11 cellular contexts compared by ENCODE assay signal in the genomic region with DNA sequence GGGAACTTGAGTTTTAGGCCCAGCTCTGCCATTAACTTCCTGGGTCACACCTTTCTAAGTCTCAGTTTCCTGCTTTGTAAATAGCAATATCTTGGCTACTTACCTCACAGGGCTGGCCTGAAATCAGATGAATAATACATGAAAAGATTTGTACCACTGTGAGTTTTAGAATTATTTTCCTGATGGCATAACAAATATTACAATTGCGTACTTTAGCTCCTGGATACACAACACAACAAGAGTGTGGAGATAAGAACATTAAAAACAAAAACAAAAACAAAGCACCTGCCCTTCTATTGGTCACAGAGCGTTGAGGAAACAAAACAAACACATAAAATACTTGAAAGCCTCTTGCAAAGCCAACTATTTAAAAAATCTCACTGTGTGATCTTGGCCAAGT. TPM values are rescaled to one million over a fixed set of nuclear protein-coding genes. Genes with fewer than 3 reads are reported as not detected.
A peak's percentile ranks its signal among the peaks of the same experiment; 100 is the strongest.
DNase-seq lines count a peak whose midpoint lies in the region; ATAC-seq and TF ChIP-seq lines count a peak whose summit lies in the region.
"Had no signal": no experiment of that assay in that cellular context is flagged by ENCODE, and none has a peak within 500 bp of the region (broad histone marks: within the 10 kb centered on the region; RNA-seq: fewer than 3 reads in every experiment).

No MANE protein-coding gene starts in this region.

- peak overlapping the region; percentile 6 for H3K4me3 ChIP-seq in CD8-positive, alpha-beta T cell (ENCODE audit: low read depth, low read length)
- no peak overlapping the region for H3K4me3 ChIP-seq in OCI-LY1 (ENCODE audit: low read depth, low read length, poor library complexity, severe bottlenecking)
- H3K4me3 ChIP-seq in effector memory CD4-positive, alpha-beta T cell (ENCODE audit: insufficient read depth, low read depth, low read length, poor library complexity, severe bottlenecking) = peak overlapping the region; percentile 2
- H3K4me3 ChIP-seq in prostate gland = no peak overlapping the region

- H3K9me2 ChIP-seq in OCI-LY1 (ENCODE audit: low read depth, low read length) = no peaks in the 10 kb centered on the region

- intact Hi-C loops in CD8-positive, alpha-beta T cell (cut with DNase I, micrococcal nuclease) = loop anchor here (1.0 to 5.0 kb wide), 2 partner anchors 11 to 333 kb away; partner anchors contain the start of gene ASB8 (in 1 of the 2)
- intact Hi-C loops in prostate gland (cut with DNase I) = no loop called here

- CTCF ChIA-PET in CD8-positive, alpha-beta T cell (lab: Charles Lee) = interaction anchor here (1.2 to 2.0 kb wide), 7 partner anchors 9 to 27 kb away, joined by 3 to 9 read pairs (median 4); no protein-coding TSS in a partner anchor

- peak overlapping the region; percentile 10; the same call in 1 of the 2 replicates for H3K9ac ChIP-seq in OCI-LY1 (ENCODE audit: low read length)

- peaks cover 88% of the 10 kb centered on the region for H3K4me1 ChIP-seq in CD8-positive, alpha-beta T cell (ENCODE audit: insufficient read depth, low read length)
- peaks cover 86% of the 10 kb centered on the region for H3K4me1 ChIP-seq in OCI-LY1 (ENCODE audit: insufficient read depth, low read length, severe bottlenecking)
- H3K4me1 ChIP-seq in effector memory CD4-positive, alpha-beta T cell (ENCODE audit: control insufficient read depth, insufficient read depth, low read length, poor library complexity, severe bottlenecking) = peaks cover 69% of the 10 kb centered on the region
- peaks cover 10% of the 10 kb centered on the region for H3K4me1 ChIP-seq in prostate gland (replicated peaks)

- H3K27me3 Mint-ChIP-seq in CD8-positive, alpha-beta T cell (ENCODE audit: low read depth) = no peaks in the 10 kb centered on the region

- ATAC-seq in CD8-positive, alpha-beta T cell = no peak
- no peak for ATAC-seq in GM19324 (IDR thresholded peaks at IDR 0.05; ENCODE audit: low FRiP score, unreplicated experiment)
- no peak for ATAC-seq in GM19463 (IDR thresholded peaks at IDR 0.05; ENCODE audit: unreplicated experiment)

- no peaks in the 10 kb centered on the region for H3K79me2 ChIP-seq in OCI-LY1 (ENCODE audit: insufficient read depth, low read length)

- H3K4me2 ChIP-seq in OCI-LY1 (ENCODE audit: low read length) = peak overlapping the region; percentile 2; the same call in 1 of the 2 replicates

- TF ChIP-seq POLR2A in prostate gland (IDR thresholded peaks at IDR 0.05) = no peak
- TF ChIP-seq POLR2A in erythroblast (IDR thresholded peaks at IDR 0.05; ENCODE audit: low read length) = no peak

- H4K20me1 ChIP-seq in OCI-LY1 (ENCODE audit: insufficient read depth, low read length) = no peaks in the 10 kb centered on the region

- no peaks in the 10 kb centered on the region for H3K36me3 ChIP-seq in CD8-positive, alpha-beta T cell (ENCODE audit: insufficient read depth, low read length)
- H3K36me3 ChIP-seq in OCI-LY1 (ENCODE audit: insufficient read depth, low read length) = no peaks in the 10 kb centered on the region
- no peaks in the 10 kb centered on the region for H3K36me3 ChIP-seq in effector memory CD4-positive, alpha-beta T cell (ENCODE audit: control insufficient read depth, insufficient read depth, low read length)
- no peaks in the 10 kb centered on the region for H3K36me3 ChIP-seq in prostate gland

- no peak overlapping the region for H2AFZ ChIP-seq in OCI-LY1 (ENCODE audit: low read length)

- no peaks in the 10 kb centered on the region for H3K9me3 ChIP-seq in CD8-positive, alpha-beta T cell (ENCODE audit: low read length)
- no peaks in the 10 kb centered on the region for H3K9me3 ChIP-seq in OCI-LY1 (ENCODE audit: low read length)
- H3K9me3 ChIP-seq in effector memory CD4-positive, alpha-beta T cell (ENCODE audit: control insufficient read depth, low read length) = no peaks in the 10 kb centered on the region
- H3K9me3 ChIP-seq in prostate gland = no peaks in the 10 kb centered on the region

- no peak for DNase-seq in CD8-positive, alpha-beta T cell
- DNase-seq in effector memory CD4-positive, alpha-beta T cell = no peak
- no peak for DNase-seq in prostate gland (ENCODE audit: low spot score)
- no peak for DNase-seq in erythroblast (lab: John Stamatoyannopoulos, UW)
- no peak for DNase-seq in HPDE6-E6E7 (ENCODE audit: extremely low spot score)
- DNase-seq: DMS 273 treated with DMSO at 0.1 percent for 48 hours, MV-4-11, T1000 had no signal

- no peak for TF ChIP-seq CTCF in CD8-positive, alpha-beta T cell (IDR thresholded peaks at IDR 0.05)
- TF ChIP-seq CTCF in OCI-LY1 (IDR thresholded peaks at IDR 0.05; ENCODE audit: low read length) (no peak), prostate gland (IDR thresholded peaks at IDR 0.05) (no peak)

- peaks cover 87% of the 10 kb centered on the region for H3K4me1 Mint-ChIP-seq in CD8-positive, alpha-beta T cell (ENCODE audit: low read depth)

- WGBS in prostate gland = 56% methylated on average over 2 of the region's 2 CpGs

- peak overlapping the region; percentile 65 for H3K4me3 Mint-ChIP-seq in CD8-positive, alpha-beta T cell

- peak overlapping the region; percentile 22 for H3K27ac ChIP-seq in CD8-positive, alpha-beta T cell (ENCODE audit: low read depth, low read length)
- H3K27ac ChIP-seq in OCI-LY1 (ENCODE audit: low read depth, low read length, poor library complexity, severe bottlenecking) (peak overlapping the region; percentile 83), prostate gland (peak overlapping the region; percentile 13 to 26)
- H3K27ac ChIP-seq in effector memory CD4-positive, alpha-beta T cell (ENCODE audit: insufficient read depth, low read length, poor library complexity, severe bottlenecking) = peak overlapping the region; percentile 70

- H3K36me3 Mint-ChIP-seq in CD8-positive, alpha-beta T cell = peaks cover 3% of the 10 kb centered on the region

- H3F3A ChIP-seq in OCI-LY1 (ENCODE audit: insufficient read depth, low read length) = no peaks in the 10 kb centered on the region

- H3K27ac Mint-ChIP-seq in CD8-positive, alpha-beta T cell = peak overlapping the region; percentile 96

- POLR2A ChIA-PET in CD8-positive, alpha-beta T cell (lab: Charles Lee) = interaction anchor here (0.7 to 1.9 kb wide), 5 partner anchors 8 to 83 kb away, joined by 3 to 14 read pairs (median 6); no protein-coding TSS in a partner anchor

- H3K9me3 Mint-ChIP-seq in CD8-positive, alpha-beta T cell = no peaks in the 10 kb centered on the region

- H3K27me3 ChIP-seq in CD8-positive, alpha-beta T cell (ENCODE audit: insufficient read depth, low read length) = no peaks in the 10 kb centered on the region
- H3K27me3 ChIP-seq in OCI-LY1 (ENCODE audit: insufficient read depth, low read length) (no peaks in the 10 kb centered on the region), prostate gland (replicated peaks; ENCODE audit: insufficient read depth) (no peaks in the 10 kb centered on the region)
- no peaks in the 10 kb centered on the region for H3K27me3 ChIP-seq in effector memory CD4-positive, alpha-beta T cell (replicated peaks; ENCODE audit: control insufficient read depth, insufficient read depth, low read length, poor library complexity, severe bottlenecking)

RNA-seq across cellular contexts. Expression of gene HDAC7, which starts 4.9 kb away (rescaled TPM):
- 10 to 100 TPM; 87.3 to 91.4 TPM for total RNA-seq in CD8-positive, alpha-beta T cell
- 10 to 100 TPM; 39.5 to 67.7 TPM for total RNA-seq in prostate gland

RNA-seq across cellular contexts. Expression of gene SLC48A1, which starts 51.6 kb away (rescaled TPM):
- total RNA-seq in CD8-positive, alpha-beta T cell = 1 to 10 TPM; 4.3 to 5.5 TPM
- total RNA-seq in prostate gland = 10 to 100 TPM; 39.0 to 52.5 TPM

Comparison
In these comparisons a context has a peak if more than half of its experiments do, and no peak if none do; other contexts are left out.
1. H3K27ac ChIP-seq: peak in every context shown above with its lines; median percentile 83 in OCI-LY1; 70 in effector memory CD4-positive, alpha-beta T cell; 22 in CD8-positive, alpha-beta T cell; 20 in prostate gland.
2. H3K4me3 ChIP-seq: peak in CD8-positive, alpha-beta T cell (single experiment) and effector memory CD4-positive, alpha-beta T cell (single experiment); none in OCI-LY1 (single experiment) and prostate gland (0 of 2).
3. RNA of gene SLC48A1, which starts 51.6 kb away (total RNA-seq): 39.0 to 52.5 TPM in prostate gland; 4.3 to 5.5 TPM in CD8-positive, alpha-beta T cell; every median in the first group is over 4 times any median in the second.